8 cellular contexts compared by ENCODE assay signal in genomic region chr4:98143001-98143899, GRCh38. TPM values are rescaled to one million over a fixed set of nuclear protein-coding genes. Genes with fewer than 3 reads are reported as not detected.
DNase-seq lines count a peak whose midpoint lies in the region; ATAC-seq and TF ChIP-seq lines count a peak whose summit lies in the region.

Gene STPG2 (minus strand): TSS chr4:98143476.

- H3K9me3 ChIP-seq in neural cell (ENCODE audit: low read length): no peaks in the 10 kb centered on the region

- no peaks in the 10 kb centered on the region for H3K9me2 ChIP-seq in neural cell (ENCODE audit: insufficient read depth, low read length)

- H3K4me3 Mint-ChIP-seq in stimulated activated naive CD8-positive, alpha-beta T cell treated with anti-CD3 and anti-CD28 coated beads, Interleukin-15, amount 100 ng/mL, for 72 hours: peak within 1 kb of the TSS; percentile 85 to 88

- H3K9me3 Mint-ChIP-seq in stimulated activated naive CD8-positive, alpha-beta T cell treated with anti-CD3 and anti-CD28 coated beads, Interleukin-15, amount 100 ng/mL, for 72 hours: no peaks in the 10 kb centered on the region

- no peaks in the 10 kb centered on the region for H3F3A ChIP-seq in neural cell (ENCODE audit: insufficient read depth, low read length, poor library complexity, severe bottlenecking)

- H3K27ac Mint-ChIP-seq in stimulated activated naive CD8-positive, alpha-beta T cell treated with anti-CD3 and anti-CD28 coated beads, Interleukin-15, amount 100 ng/mL, for 72 hours: peak within 1 kb of the TSS; percentile 95 to 96

- H2AFZ ChIP-seq in neural cell (ENCODE audit: low read depth, low read length): peak within 1 kb of the TSS; percentile 82

- H3K27ac ChIP-seq in RWPE1 (peak within 1 kb of the TSS; percentile 86), neural cell (ENCODE audit: low read length) (peak within 1 kb of the TSS; percentile 22)

- H3K4me2 ChIP-seq in neural cell (ENCODE audit: low read length): peak within 1 kb of the TSS; percentile 5

- no peaks in the 10 kb centered on the region for H3K79me2 ChIP-seq in neural cell (replicated peaks; ENCODE audit: insufficient read depth, low read length)

- DNase-seq in EL: peak; percentile 93
- DNase-seq in LHCN-M2 (ENCODE audit: low read depth): peak; percentile 78
- peak; percentile 91 for DNase-seq in RWPE1 (ENCODE audit: low spot score)
- DNase-seq in activated gamma-delta T cell (lab: John Stamatoyannopoulos, UW): peak; percentile 69
- DNase-seq in fibroblast of villous mesenchyme (ENCODE audit: low read depth): peak; percentile 89
- DNase-seq in stimulated activated naive CD8-positive, alpha-beta T cell treated with anti-CD3 and anti-CD28 coated beads, Interleukin-15, amount 100 ng/mL, for 72 hours: peak; percentile 91 to 96

- peak; percentile 99 for ATAC-seq in GM21825 (IDR thresholded peaks at IDR 0.05; ENCODE audit: unreplicated experiment)
- ATAC-seq in stimulated activated naive CD8-positive, alpha-beta T cell treated with anti-CD3 and anti-CD28 coated beads, Interleukin-15, amount 100 ng/mL, for 72 hours: peak; percentile 99

- TF ChIP-seq CTCF in RWPE1 (conservative IDR thresholded peaks at IDR 0.05; ENCODE audit: low read depth) (peak; percentile 51), fibroblast of villous mesenchyme (IDR thresholded peaks at IDR 0.05; ENCODE audit: insufficient read depth, low read depth, low read length) (peak; percentile 35), neural cell (IDR thresholded peaks at IDR 0.05; ENCODE audit: poor library complexity, severe bottlenecking) (peak; percentile 72)

- H3K27me3 ChIP-seq in neural cell (ENCODE audit: insufficient read depth, low read depth, low read length): no peaks in the 10 kb centered on the region

- TF ChIP-seq RAD21 in neural cell (conservative IDR thresholded peaks at IDR 0.05): peak; percentile 45

- peaks cover 31% of the 10 kb centered on the region for H3K4me1 Mint-ChIP-seq in stimulated activated naive CD8-positive, alpha-beta T cell treated with anti-CD3 and anti-CD28 coated beads, Interleukin-15, amount 100 ng/mL, for 72 hours

- H3K36me3 ChIP-seq in neural cell (ENCODE audit: insufficient read depth, low read length): no peaks in the 10 kb centered on the region

- POLR2A ChIA-PET in RWPE1 (lab: Yijun Ruan, JAX; ENCODE audit: low non-redundant PET): interaction anchor here (0.5 to 1.2 kb wide), 2 partner anchors 12 to 679 kb away, joined by 3 to 5 read pairs; no protein-coding TSS in a partner anchor

- no peaks in the 10 kb centered on the region for H3K27me3 Mint-ChIP-seq in stimulated activated naive CD8-positive, alpha-beta T cell treated with anti-CD3 and anti-CD28 coated beads, Interleukin-15, amount 100 ng/mL, for 72 hours

- peak within 1 kb of the TSS; percentile 61 for H3K9ac ChIP-seq in neural cell (ENCODE audit: low read length)

- peak within 1 kb of the TSS; percentile 89 for H3K4me3 ChIP-seq in fibroblast of villous mesenchyme (ENCODE audit: low read depth, low read length)
- H3K4me3 ChIP-seq in neural cell (ENCODE audit: low read length): peak within 1 kb of the TSS; percentile 77

- no peaks in the 10 kb centered on the region for H4K20me1 ChIP-seq in neural cell (ENCODE audit: insufficient read depth)

- CTCF ChIA-PET in RWPE1 (lab: Yijun Ruan, JAX): interaction anchor here (0.6 to 0.9 kb wide), 11 partner anchors 8 to 1306 kb away, joined by 3 to 6 read pairs (median 4); no protein-coding TSS in a partner anchor

- TF ChIP-seq EP300 in neural cell (conservative IDR thresholded peaks at IDR 0.05; ENCODE audit: poor library complexity, severe bottlenecking): no peak

TF ChIP-seq in neural cell, 6 proteins besides CTCF, POLR2A, EP300 and RAD21:
- TF ChIP-seq POLR2AphosphoS5 (IDR thresholded peaks at IDR 0.05) (peak; percentile 1), MXI1 (conservative IDR thresholded peaks at IDR 0.05; ENCODE audit: poor library complexity, severe bottlenecking) (peak; percentile 60), REST (IDR thresholded peaks at IDR 0.05; ENCODE audit: borderline replicate concordance) (peak; percentile 40), SMC3 (conservative IDR thresholded peaks at IDR 0.05; ENCODE audit: poor library complexity) (peak; percentile 52), TAF1 (IDR thresholded peaks at IDR 0.05; ENCODE audit: low read depth) (no peak), EZH2 (IDR thresholded peaks at IDR 0.05; ENCODE audit: borderline replicate concordance, insufficient read depth, low read length, poor library complexity, severe bottlenecking) (no peak)

RNA-seq across cellular contexts. Expression of gene STPG2, which starts in this region (rescaled TPM):
- 0.11 TPM in 1 of 2 replicates, not detected in the other for total RNA-seq in LHCN-M2 (2014; rRNA removed)
- not detected for polyA plus RNA-seq in LHCN-M2 (2012)
- under 0.01 and 0.32 TPM in 2 replicates for total RNA-seq in fibroblast of villous mesenchyme
- polyA plus RNA-seq in neural cell: not detected in 2 replicates
- 1.3 and 2.2 TPM in 2 replicates for polyA minus RNA-seq in neural cell

Comparison
In these comparisons a context has a peak if more than half of its experiments do, and no peak if none do; other contexts are left out.
1. Peak in every context shown above with its lines: DNase-seq, ATAC-seq, H3K4me3 ChIP-seq and H3K27ac ChIP-seq.
2. Peak in DNase-seq in LHCN-M2; RNA of the gene not detected or under 1 TPM.
3. Peak in DNase-seq and H3K4me3 ChIP-seq in fibroblast of villous mesenchyme; RNA of the gene not detected or under 1 TPM.